Comparison of ENCODE assay signal across 9 cellular contexts in genomic region chr2:197309369-197310231, GRCh38. TPM values are rescaled to one million over a fixed set of nuclear protein-coding genes. Genes with fewer than 3 reads are reported as not detected.
DNase-seq lines count a peak whose midpoint lies in the region; ATAC-seq, FAIRE-seq and TF ChIP-seq lines count a peak whose summit lies in the region.
"Had no signal": no experiment of that assay in that cellular context is flagged by ENCODE, and none has a peak within 500 bp of the region (broad histone marks: within the 10 kb centered on the region; RNA-seq: fewer than 3 reads in every experiment).

No MANE protein-coding gene starts in this region.

- peaks cover 49% of the 10 kb centered on the region for H3K4me1 Mint-ChIP-seq in T-helper 17 cell

- H3K79me2 ChIP-seq in DOHH2 (ENCODE audit: control insufficient read depth, low read length) = peaks cover 86% of the 10 kb centered on the region

- no peak for TF ChIP-seq POLR2A in H54 (IDR thresholded peaks at IDR 0.05; ENCODE audit: low read depth, low read length)

- H3K36me3 Mint-ChIP-seq in T-helper 17 cell (ENCODE audit: low read depth) = no peaks in the 10 kb centered on the region

- no peaks in the 10 kb centered on the region for H3K9me2 ChIP-seq in DOHH2 (replicated peaks; ENCODE audit: control insufficient read depth, low read length)

- H3K27me3 Mint-ChIP-seq in T-helper 17 cell = no peaks in the 10 kb centered on the region

- peak overlapping the region; percentile 96 for H3K4me2 ChIP-seq in DOHH2 (ENCODE audit: low read length)

- DNase-seq in T-helper 17 cell (peak in 2 of 3 donors; percentile 23 to 24), left lobe of liver (ENCODE audit: low spot score) (peak; percentile 52), H54 (ENCODE audit: insufficient read length, low spot score) (no peak)
- peak; percentile 36 for DNase-seq in central memory CD4-positive, alpha-beta T cell
- DNase-seq in stimulated activated CD4-positive, alpha-beta T cell treated with anti-CD3 and anti-CD28 coated beads, Interleukin-4, amount 100 ng/mL, for 24 hours = peak; percentile 49

- H4K20me1 ChIP-seq in DOHH2 (ENCODE audit: control insufficient read depth, insufficient read depth, low read depth, low read length) = peaks cover 5% of the 10 kb centered on the region; the same call in 1 of the 2 replicates

- FAIRE-seq in H54 (lab: Jason Lieb, UNC) = no peak
- FAIRE-seq: TTC549 had no signal

- peak overlapping the region; percentile 62 for H3K27ac ChIP-seq in DOHH2 (ENCODE audit: low read depth, low read length)

- peaks cover 27% of the 10 kb centered on the region for H3F3A ChIP-seq in DOHH2 (ENCODE audit: control insufficient read depth, insufficient read depth)

- H3K9me3 ChIP-seq in DOHH2 (ENCODE audit: control insufficient read depth, insufficient read depth, low read length) (no peaks in the 10 kb centered on the region), T-helper 17 cell (ENCODE audit: control insufficient read depth, low read length, poor library complexity, severe bottlenecking) (no peaks in the 10 kb centered on the region)

- H3K36me3 ChIP-seq in DOHH2 (ENCODE audit: control insufficient read depth, low read length) = peaks cover 22% of the 10 kb centered on the region

- ATAC-seq in HG03439 (IDR thresholded peaks at IDR 0.05; ENCODE audit: unreplicated experiment) = peak; percentile 8
- ATAC-seq in T-helper 17 cell = peak; percentile 6
- peak; percentile 1 for ATAC-seq in left lobe of liver
- no peak for ATAC-seq in GM18858 (IDR thresholded peaks at IDR 0.05; ENCODE audit: unreplicated experiment)

- H3K27ac Mint-ChIP-seq in T-helper 17 cell = peak overlapping the region; percentile 99

- no peak for TF ChIP-seq CTCF in DOHH2 (IDR thresholded peaks at IDR 0.05; ENCODE audit: low read depth, low read length, poor library complexity, severe bottlenecking)

- no peaks in the 10 kb centered on the region for H3K27me3 ChIP-seq in DOHH2 (ENCODE audit: control insufficient read depth, low read length)

- peak overlapping the region; percentile 86 for H3K4me3 ChIP-seq in DOHH2 (ENCODE audit: low read length)

- peaks cover 89% of the 10 kb centered on the region for H3K4me1 ChIP-seq in DOHH2 (ENCODE audit: control insufficient read depth, low read length)

- peak overlapping the region; percentile 93 for H3K4me3 Mint-ChIP-seq in T-helper 17 cell

RNA-seq across cellular contexts. Expression of gene ANKRD44, which starts 1.0 kb away (rescaled TPM):
- total RNA-seq in T-helper 17 cell = 100 to 1,000 TPM; 232 to 246 TPM
- 7.9 TPM for total RNA-seq in left lobe of liver

Comparison
In these comparisons a context has a peak if more than half of its experiments do, and no peak if none do; other contexts are left out.
1. RNA of gene ANKRD44, which starts 1.0 kb away (total RNA-seq): 232 to 246 TPM in T-helper 17 cell; 7.9 TPM in left lobe of liver (single experiment); every median in the first group is over 10 times any median in the second.